ENCODE assay signal across 17 cellular contexts in the genomic region with DNA sequence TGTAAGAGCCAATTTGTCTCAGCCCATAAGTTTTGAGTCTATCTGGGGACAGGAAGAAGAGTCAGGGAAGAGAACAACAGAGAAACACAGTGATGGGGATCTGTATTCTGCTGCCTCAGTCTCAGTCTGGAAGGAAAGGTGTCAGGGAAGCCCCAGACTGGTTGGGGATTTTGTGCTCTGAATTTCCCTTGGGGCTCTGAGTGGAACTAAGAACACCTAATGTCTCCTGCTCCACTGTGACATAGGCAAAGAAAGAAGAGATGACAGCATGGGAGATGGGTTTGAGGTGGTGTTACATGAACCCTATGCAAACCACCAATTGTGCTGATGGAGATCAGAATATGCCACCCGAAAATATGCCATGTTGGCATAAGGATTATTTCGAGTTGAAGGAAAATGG.
DNase-seq lines count a peak whose midpoint lies in the region; ATAC-seq and TF ChIP-seq lines count a peak whose summit lies in the region.
"Had no signal": no experiment of that assay in that cellular context is flagged by ENCODE, and none has a peak within 500 bp of the region (broad histone marks: within the 10 kb centered on the region; RNA-seq: fewer than 3 reads in every experiment).

No MANE protein-coding gene starts in this region.

- no peaks in the 10 kb centered on the region for H3K79me2 ChIP-seq in OCI-LY3 (ENCODE audit: low read length)

- H3K27me3 Mint-ChIP-seq in CD8-positive, alpha-beta T cell (ENCODE audit: low read depth): no peaks in the 10 kb centered on the region
- peaks cover 5% of the 10 kb centered on the region for H3K27me3 Mint-ChIP-seq in nephron progenitor cell (ENCODE audit: low read depth, poor library complexity)
- no peaks in the 10 kb centered on the region for H3K27me3 Mint-ChIP-seq in naive thymus-derived CD4-positive, alpha-beta T cell

- no peak overlapping the region for H3K4me3 Mint-ChIP-seq in CD8-positive, alpha-beta T cell
- no peak overlapping the region for H3K4me3 Mint-ChIP-seq in nephron progenitor cell
- no peak overlapping the region for H3K4me3 Mint-ChIP-seq in naive thymus-derived CD4-positive, alpha-beta T cell
- H3K4me3 Mint-ChIP-seq: activated naive CD4-positive, alpha-beta T cell treated with anti-CD3 and anti-CD28 coated beads, Interleukin-2, amount 50 U/mL, for 24 hours had no signal

- TF ChIP-seq CTCF in OCI-LY3 (IDR thresholded peaks at IDR 0.05; ENCODE audit: low read depth, low read length): no peak
- TF ChIP-seq CTCF in CD8-positive, alpha-beta T cell (IDR thresholded peaks at IDR 0.05): no peak
- TF ChIP-seq CTCF in nephron progenitor cell (IDR thresholded peaks at IDR 0.05): no peak

- H3K27ac Mint-ChIP-seq in CD8-positive, alpha-beta T cell: no peak overlapping the region
- no peak overlapping the region for H3K27ac Mint-ChIP-seq in nephron progenitor cell
- no peak overlapping the region for H3K27ac Mint-ChIP-seq in naive thymus-derived CD4-positive, alpha-beta T cell
- H3K27ac Mint-ChIP-seq: activated naive CD4-positive, alpha-beta T cell treated with anti-CD3 and anti-CD28 coated beads, Interleukin-2, amount 50 U/mL, for 24 hours had no signal

- no peaks in the 10 kb centered on the region for H3K9me3 Mint-ChIP-seq in CD8-positive, alpha-beta T cell
- no peaks in the 10 kb centered on the region for H3K9me3 Mint-ChIP-seq in nephron progenitor cell
- H3K9me3 Mint-ChIP-seq in naive thymus-derived CD4-positive, alpha-beta T cell: no peaks in the 10 kb centered on the region
- H3K9me3 Mint-ChIP-seq: activated naive CD4-positive, alpha-beta T cell treated with anti-CD3 and anti-CD28 coated beads, Interleukin-2, amount 50 U/mL, for 24 hours had no signal

- no peaks in the 10 kb centered on the region for H3K36me3 Mint-ChIP-seq in CD8-positive, alpha-beta T cell
- no peaks in the 10 kb centered on the region for H3K36me3 Mint-ChIP-seq in nephron progenitor cell (ENCODE audit: low read depth)
- no peaks in the 10 kb centered on the region for H3K36me3 Mint-ChIP-seq in naive thymus-derived CD4-positive, alpha-beta T cell
- H3K36me3 Mint-ChIP-seq: activated naive CD4-positive, alpha-beta T cell treated with anti-CD3 and anti-CD28 coated beads, Interleukin-2, amount 50 U/mL, for 24 hours had no signal

- peaks cover 2% of the 10 kb centered on the region for H3K4me1 Mint-ChIP-seq in CD8-positive, alpha-beta T cell (ENCODE audit: low read depth)
- H3K4me1 Mint-ChIP-seq in nephron progenitor cell: peaks cover 18% of the 10 kb centered on the region
- peaks cover 0 to 3% (median 0%) of the 10 kb centered on the region in 7 donors for H3K4me1 Mint-ChIP-seq in naive thymus-derived CD4-positive, alpha-beta T cell
- H3K4me1 Mint-ChIP-seq: activated naive CD4-positive, alpha-beta T cell treated with anti-CD3 and anti-CD28 coated beads, Interleukin-2, amount 50 U/mL, for 24 hours had no signal

- no peaks in the 10 kb centered on the region for H3K9me3 ChIP-seq in OCI-LY3 (ENCODE audit: insufficient read depth, low read length)
- H3K9me3 ChIP-seq in CD8-positive, alpha-beta T cell (ENCODE audit: low read length): no peaks in the 10 kb centered on the region
- no peaks in the 10 kb centered on the region for H3K9me3 ChIP-seq in naive thymus-derived CD4-positive, alpha-beta T cell (ENCODE audit: control insufficient read depth in 2 of 3, low read length in 3 of 3)
- H3K9me3 ChIP-seq: BLaER1 treated with 17β-estradiol and CSF1 and Interleukin-3, amounts not matched to agents 10 nM and 100 nM; suprapubic skin had no signal

- DNase-seq in GM19238 (ENCODE audit: insufficient read length, low spot score) (peak; percentile 14), HCEC 1CT (no peak), nephron progenitor cell (no peak)
- DNase-seq in CD8-positive, alpha-beta T cell: no peak
- DNase-seq in naive thymus-derived CD4-positive, alpha-beta T cell: no peak
- DNase-seq: H7, NCI-H1436, NCI-H524 treated with DMSO at 0.1 percent for 48 hours had no signal

- ATAC-seq in GM18502 (IDR thresholded peaks at IDR 0.05; ENCODE audit: poor library complexity, unreplicated experiment): peak; percentile 86
- ATAC-seq in HG02642 (IDR thresholded peaks at IDR 0.05; ENCODE audit: poor library complexity, unreplicated experiment): peak; percentile 81
- ATAC-seq in CD8-positive, alpha-beta T cell: no peak
- ATAC-seq in naive thymus-derived CD4-positive, alpha-beta T cell: no peak
- ATAC-seq: K562 had no signal

- no peak overlapping the region for H2AFZ ChIP-seq in OCI-LY3 (ENCODE audit: low read depth, low read length)

- H3K27me3 ChIP-seq in OCI-LY3 (ENCODE audit: low read depth, low read length): no peaks in the 10 kb centered on the region
- H3K27me3 ChIP-seq in CD8-positive, alpha-beta T cell (ENCODE audit: insufficient read depth, low read length): no peaks in the 10 kb centered on the region
- no peaks in the 10 kb centered on the region for H3K27me3 ChIP-seq in naive thymus-derived CD4-positive, alpha-beta T cell (ENCODE audit: control insufficient read depth in 2 of 2, insufficient read depth in 2 of 2, low read length in 2 of 2)
- H3K27me3 ChIP-seq: BLaER1 treated with 17β-estradiol and CSF1 and Interleukin-3, amounts not matched to agents 10 nM and 100 nM; cardiac muscle cell; suprapubic skin had no signal

- H3K36me3 ChIP-seq in OCI-LY3 (replicated peaks; ENCODE audit: low read depth, low read length): no peaks in the 10 kb centered on the region
- H3K36me3 ChIP-seq in CD8-positive, alpha-beta T cell (ENCODE audit: insufficient read depth, low read length): no peaks in the 10 kb centered on the region
- H3K36me3 ChIP-seq in naive thymus-derived CD4-positive, alpha-beta T cell (ENCODE audit: control insufficient read depth in 2 of 3, insufficient read depth in 3 of 3, low read length in 3 of 3): no peaks in the 10 kb centered on the region
- H3K36me3 ChIP-seq: BLaER1 treated with 17β-estradiol and CSF1 and Interleukin-3, amounts not matched to agents 10 nM and 100 nM; cardiac muscle cell; suprapubic skin had no signal

- no peak overlapping the region for H3K9ac ChIP-seq in OCI-LY3 (ENCODE audit: low read length)
- H3K9ac ChIP-seq: BLaER1 treated with 17β-estradiol and CSF1 and Interleukin-3, amounts not matched to agents 10 nM and 100 nM had no signal

- no peaks in the 10 kb centered on the region for H4K20me1 ChIP-seq in OCI-LY3 (ENCODE audit: insufficient read depth, low read length)
- H4K20me1 ChIP-seq: BLaER1 treated with 17β-estradiol and CSF1 and Interleukin-3, amounts not matched to agents 10 nM and 100 nM had no signal

- CTCF ChIA-PET in CD8-positive, alpha-beta T cell (lab: Charles Lee): no interaction called here
- CTCF ChIA-PET in naive thymus-derived CD4-positive, alpha-beta T cell (lab: Charles Lee): no interaction called here

- intact Hi-C loops in CD8-positive, alpha-beta T cell (cut with DNase I, micrococcal nuclease): no loop called here
- intact Hi-C loops in naive thymus-derived CD4-positive, alpha-beta T cell (cut with micrococcal nuclease): no loop called here

- peaks cover 16% of the 10 kb centered on the region for H3K4me1 ChIP-seq in OCI-LY3 (ENCODE audit: low read length)
- H3K4me1 ChIP-seq in CD8-positive, alpha-beta T cell (ENCODE audit: insufficient read depth, low read length): no peaks in the 10 kb centered on the region
- H3K4me1 ChIP-seq in naive thymus-derived CD4-positive, alpha-beta T cell (ENCODE audit: control insufficient read depth in 2 of 2, insufficient read depth in 2 of 2, low read length in 2 of 2): no peaks in the 10 kb centered on the region
- H3K4me1 ChIP-seq: suprapubic skin had no signal

- H3K4me3 ChIP-seq in OCI-LY3 (ENCODE audit: low read length): no peak overlapping the region
- H3K4me3 ChIP-seq in CD8-positive, alpha-beta T cell (ENCODE audit: low read depth, low read length): no peak overlapping the region
- no peak overlapping the region for H3K4me3 ChIP-seq in naive thymus-derived CD4-positive, alpha-beta T cell (ENCODE audit: low read length)
- H3K4me3 ChIP-seq: BLaER1 treated with 17β-estradiol and CSF1 and Interleukin-3, amounts not matched to agents 10 nM and 100 nM; cardiac muscle cell; K562; skin epidermis; suprapubic skin had no signal

- no peak overlapping the region for H3K27ac ChIP-seq in OCI-LY3 (ENCODE audit: low read length)
- H3K27ac ChIP-seq in CD8-positive, alpha-beta T cell (ENCODE audit: low read depth, low read length): no peak overlapping the region
- no peak overlapping the region for H3K27ac ChIP-seq in naive thymus-derived CD4-positive, alpha-beta T cell (ENCODE audit: low read depth, low read length)
- H3K27ac ChIP-seq: BLaER1 treated with 17β-estradiol and CSF1 and Interleukin-3, amounts not matched to agents 10 nM and 100 nM; cardiac muscle cell; skin epidermis; suprapubic skin had no signal

- H3K4me2 ChIP-seq in OCI-LY3 (ENCODE audit: low read length): peak overlapping the region; percentile 22; the same call in 1 of the 2 replicates
- H3K4me2 ChIP-seq: BLaER1 treated with 17β-estradiol and CSF1 and Interleukin-3, amounts not matched to agents 10 nM and 100 nM had no signal

- POLR2A ChIA-PET in CD8-positive, alpha-beta T cell (lab: Charles Lee): interaction anchor here (1.0 kb wide), 1 partner anchor 140 kb away, joined by 3 read pairs; a partner anchor contains a TSS
- POLR2A ChIA-PET in naive thymus-derived CD4-positive, alpha-beta T cell (lab: Charles Lee): no interaction called here

Comparison
In these comparisons a context has a peak if more than half of its experiments do, and no peak if none do; other contexts are left out.
1. ATAC-seq: peak in GM18502 (single experiment) and HG02642 (single experiment); none in CD8-positive, alpha-beta T cell (single experiment) and naive thymus-derived CD4-positive, alpha-beta T cell (single experiment).